Comparison of ENCODE assay signal across 11 cellular contexts in the genomic region with DNA sequence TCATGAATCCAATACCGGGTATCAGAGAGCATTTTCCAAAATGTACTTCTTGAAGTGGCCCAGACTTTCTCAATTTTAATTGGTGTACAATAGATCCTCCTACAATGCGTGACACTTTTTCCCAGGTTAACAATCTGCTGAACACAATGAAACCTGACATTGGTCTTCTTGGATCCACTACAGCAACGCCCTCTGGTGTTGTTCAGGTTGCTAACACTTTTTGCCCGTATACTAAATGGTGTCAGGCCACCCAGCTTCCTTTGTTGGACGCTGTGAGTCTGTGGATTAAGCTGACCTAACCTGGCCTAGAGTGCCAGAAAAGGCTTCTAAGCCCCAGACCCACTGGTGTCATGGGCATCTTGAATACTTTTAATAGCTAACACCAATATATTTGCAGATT.
DNase-seq lines count a peak whose midpoint lies in the region; ATAC-seq, FAIRE-seq and TF ChIP-seq lines count a peak whose summit lies in the region.
"Had no signal": no experiment of that assay in that cellular context is flagged by ENCODE, and none has a peak within 500 bp of the region (broad histone marks: within the 10 kb centered on the region; RNA-seq: fewer than 3 reads in every experiment).

No MANE protein-coding gene starts in this region.

- H3K4me3 Mint-ChIP-seq in MCF 10A (ENCODE audit: unreplicated experiment): no peak overlapping the region
- H3K4me3 Mint-ChIP-seq in brain: no peak overlapping the region

- no peak for FAIRE-seq in small intestine (lab: Jason Lieb, UNC)

- H3K27ac ChIP-seq in breast epithelium: no peak overlapping the region
- no peak overlapping the region for H3K27ac ChIP-seq in small intestine (ENCODE audit: low read depth in 1 of 2, low read length in 1 of 2)
- H3K27ac ChIP-seq: lower lobe of right lung had no signal

- no peaks in the 10 kb centered on the region for H3K36me3 ChIP-seq in breast epithelium
- no peaks in the 10 kb centered on the region for H3K36me3 ChIP-seq in small intestine (ENCODE audit: control insufficient read depth in 2 of 2, insufficient read depth in 2 of 2, low read length in 2 of 2)
- H3K36me3 ChIP-seq: lower lobe of right lung had no signal

- no peaks in the 10 kb centered on the region for H3K36me3 Mint-ChIP-seq in MCF 10A (ENCODE audit: insufficient read depth, unreplicated experiment)
- H3K36me3 Mint-ChIP-seq in brain: peaks cover 54% of the 10 kb centered on the region

- H3K9me3 Mint-ChIP-seq in MCF 10A (ENCODE audit: unreplicated experiment) (peaks cover 8% of the 10 kb centered on the region), brain (peaks cover 6 to 28% (median 17%) of the 10 kb centered on the region in 5 experiments)

- H3K27me3 ChIP-seq in breast epithelium (no peaks in the 10 kb centered on the region), small intestine (ENCODE audit: control insufficient read depth in 2 of 2, insufficient read depth in 2 of 2, low read length in 2 of 2) (no peaks in the 10 kb centered on the region)

- peak; percentile 29 for TF ChIP-seq CTCF in MCF 10A (IDR thresholded peaks at IDR 0.05; ENCODE audit: unreplicated experiment)
- TF ChIP-seq CTCF in breast epithelium (IDR thresholded peaks at IDR 0.05): no peak
- peak; percentile 53 for TF ChIP-seq CTCF in LNCAP (IDR thresholded peaks at IDR 0.05)
- peak; percentile 13 to 48 for TF ChIP-seq CTCF in brain (conservative IDR thresholded peaks at IDR 0.05)

- no peak for TF ChIP-seq POLR2A in breast epithelium (IDR thresholded peaks at IDR 0.05)

- intact Hi-C loops in MCF 10A (cut with micrococcal nuclease) (loop anchor here (1.0 to 10.0 kb wide), 2 partner anchors 45 to 289 kb away; no protein-coding TSS in a partner anchor), breast epithelium (cut with DNase I; ENCODE audit: low total_unique reads) (no loop called here)

- H3K27ac Mint-ChIP-seq in MCF 10A (ENCODE audit: low read depth, unreplicated experiment): no peak overlapping the region
- H3K27ac Mint-ChIP-seq in brain: peak overlapping the region in 2 of 5 experiments; percentile 9 to 83

- H3K4me1 ChIP-seq in breast epithelium: no peaks in the 10 kb centered on the region
- H3K4me1 ChIP-seq in small intestine (ENCODE audit: control insufficient read depth in 2 of 2, insufficient read depth in 1 of 2, low read depth in 1 of 2, low read length in 1 of 2): no peaks in the 10 kb centered on the region
- H3K4me1 ChIP-seq: lower lobe of right lung had no signal

- WGBS in small intestine, 3 donors: 72 to 88% (median 86%) methylated on average over 5 of the region's 5 CpGs

- POLR2A ChIA-PET in MCF 10A (lab: Yijun Ruan, JAX): no interaction called here

- H3K4me1 Mint-ChIP-seq in MCF 10A (ENCODE audit: insufficient read depth, unreplicated experiment) (no peaks in the 10 kb centered on the region), brain (peaks cover 31% of the 10 kb centered on the region)

- no peak overlapping the region for H3K4me3 ChIP-seq in breast epithelium
- no peak overlapping the region for H3K4me3 ChIP-seq in small intestine (ENCODE audit: low read depth in 1 of 2, low read length in 2 of 2)
- H3K4me3 ChIP-seq: lower lobe of right lung had no signal

- H3K27me3 Mint-ChIP-seq in MCF 10A (ENCODE audit: insufficient read depth, unreplicated experiment) (peaks cover 19% of the 10 kb centered on the region), brain (no peaks in the 10 kb centered on the region)

- DNase-seq in MCF 10A (ENCODE audit: unreplicated experiment) (peak; percentile 52), breast epithelium (ENCODE audit: low spot score in 2 of 2) (no peak), small intestine (peak; percentile 17), Kasumi-1 (lab: John Stamatoyannopoulos, UW) (no peak)
- DNase-seq: cortex of kidney, lower lobe of right lung, NCI-H1105 treated with DMSO at 0.1 percent for 48 hours had no signal

- CTCF ChIA-PET in MCF 10A (lab: Yijun Ruan, JAX): interaction anchor here (0.7 kb wide), 1 partner anchor 288 kb away, joined by 4 read pairs; no protein-coding TSS in a partner anchor

- H3K9me3 ChIP-seq in breast epithelium (no peaks in the 10 kb centered on the region), small intestine (ENCODE audit: control insufficient read depth, low read depth) (no peaks in the 10 kb centered on the region)
- H3K9me3 ChIP-seq: lower lobe of right lung had no signal

- ATAC-seq in HG02623 (IDR thresholded peaks at IDR 0.05; ENCODE audit: unreplicated experiment): no peak
- ATAC-seq in GM18909 (IDR thresholded peaks at IDR 0.05; ENCODE audit: poor library complexity, unreplicated experiment): no peak
- ATAC-seq: lower lobe of right lung had no signal

- BruUV-seq in MCF 10A (replicated peaks; lab: Mats Ljungman, UMichigan): no TSS peak

Comparison
In these comparisons a context has a peak if more than half of its experiments do, and no peak if none do; other contexts are left out.
1. DNase-seq: peak in MCF 10A (single experiment) and small intestine (single experiment); none in breast epithelium (0 of 2) and Kasumi-1 (0 of 2).
2. CTCF ChIP-seq: peak in MCF 10A (single experiment), LNCAP (single experiment) and brain (2 of 2); none in breast epithelium (0 of 3).